In the genomic region with DNA sequence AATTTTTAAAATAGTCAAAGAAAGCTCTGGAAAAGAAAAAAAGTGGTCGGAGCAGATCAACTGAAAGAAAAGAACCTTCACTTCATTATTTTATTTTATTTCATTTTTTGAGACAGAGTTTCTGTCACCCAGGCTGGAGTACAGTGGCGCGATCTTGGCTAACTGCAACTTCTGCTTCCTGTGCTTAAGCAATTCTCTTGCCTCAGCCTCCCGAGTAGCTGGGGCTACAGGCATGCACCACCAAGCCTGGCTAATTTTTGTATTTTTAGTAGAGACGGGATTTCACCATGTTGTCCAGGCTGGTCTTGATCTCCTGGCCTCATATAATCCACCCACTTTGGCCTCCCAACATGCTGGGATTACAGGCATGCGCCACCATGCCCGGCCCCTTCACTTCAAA, we compare ENCODE assay signal across 7 cellular contexts.
DNase-seq lines count a peak whose midpoint lies in the region; ATAC-seq and TF ChIP-seq lines count a peak whose summit lies in the region.
"Not testable (repeated sequence)": the region's sequence is repeated elsewhere in the genome, so short reads cannot be mapped to it uniquely, and the experiment has no call there.

No MANE protein-coding gene starts in this region.

- TF ChIP-seq CTCF in CD14-positive monocyte (IDR thresholded peaks at IDR 0.05); NB4 (IDR thresholded peaks at IDR 0.05; ENCODE audit: low read depth, low read length); WTC11 (IDR thresholded peaks at IDR 0.05); lower lobe of right lung (IDR thresholded peaks at IDR 0.05); spleen (IDR thresholded peaks at IDR 0.05 in 8 of 11, conservative IDR thresholded peaks at IDR 0.05 in 3 of 11): not testable (repeated sequence)

- H3K36me3 Mint-ChIP-seq in CD14-positive monocyte, result peaks cover 6 to 13% of the 10 kb centered on the region in 2 donors
- H3K36me3 Mint-ChIP-seq in WTC11, result not testable (repeated sequence)

- not testable (repeated sequence) for H3K36me3 ChIP-seq in SK-N-MC (ENCODE audit: insufficient read depth, low read length); lower lobe of right lung
- H3K36me3 ChIP-seq in spleen, result peaks cover 0 to 15% (median 0%) of the 10 kb centered on the region in 6 donors

- not testable (repeated sequence) for TF ChIP-seq POLR2A in NB4 (IDR thresholded peaks at IDR 0.05; ENCODE audit: extremely low read depth, insufficient read length); spleen (IDR thresholded peaks at IDR 0.05)

- ATAC-seq in WTC11, lower lobe of right lung: not testable (repeated sequence)

- intact Hi-C loops in CD14-positive monocyte (cut with micrococcal nuclease); lower lobe of right lung (cut with DNase I); spleen (cut with DNase I; ENCODE audit: low total_unique reads): not testable (repeated sequence)

- not testable (repeated sequence) for H3K9ac ChIP-seq in SK-N-MC (ENCODE audit: insufficient read length)

- peak overlapping the region; percentile 16 for H3K4me3 ChIP-seq in NB4 (ENCODE audit: low read depth, low read length)
- not testable (repeated sequence) for H3K4me3 ChIP-seq in SK-N-MC, lower lobe of right lung, spleen

- H3K4me1 ChIP-seq in lower lobe of right lung, result not testable (repeated sequence)
- peaks cover 0 to 62% (median 34%) of the 10 kb centered on the region in 6 donors for H3K4me1 ChIP-seq in spleen

- H3K27me3 Mint-ChIP-seq in CD14-positive monocyte (ENCODE audit: low read depth in 3 of 3); WTC11 (ENCODE audit: low read depth): not testable (repeated sequence)

- POLR2A ChIA-PET in WTC11 (lab: Charles Lee), result interaction anchor here (0.6 to 0.7 kb wide), 2 partner anchors 29 to 276 kb away, joined by 3 to 4 read pairs; no protein-coding TSS in a partner anchor

- CTCF ChIA-PET in WTC11 (lab: Charles Lee), result interaction anchor here (0.8 to 6.6 kb wide), 7 partner anchors 11 to 128 kb away, joined by 3 to 57 read pairs (median 5); a partner anchor contains a TSS

- H3K27me3 ChIP-seq in lower lobe of right lung (ENCODE audit: low read depth); spleen (replicated peaks in 1 of 7): not testable (repeated sequence)

- H3K9me3 Mint-ChIP-seq in CD14-positive monocyte, WTC11: not testable (repeated sequence)

- peak overlapping the region; percentile 27; the same call in 1 of the 2 replicates for H3K27ac ChIP-seq in SK-N-MC
- not testable (repeated sequence) for H3K27ac ChIP-seq in lower lobe of right lung
- peak overlapping the region in 6 of 8 donors; percentile 11 to 49 (median 22) for H3K27ac ChIP-seq in spleen

- H3K4me3 Mint-ChIP-seq in CD14-positive monocyte, result peak overlapping the region in 1 of 2 donors; percentile 67
- H3K4me3 Mint-ChIP-seq in WTC11, result not testable (repeated sequence)

- H3K27ac Mint-ChIP-seq in CD14-positive monocyte (peak overlapping the region; percentile 3 to 80 (median 33)), WTC11 (0 out of 2 replicates have a peak overlapping the region, but pooled peaks have one; percentile 17)

- 61 to 86% (median 75%) methylated on average over 7 of the region's 7 CpGs for WGBS in spleen, 5 donors

- H3K4me1 Mint-ChIP-seq in CD14-positive monocyte (peaks cover 36% of the 10 kb centered on the region), WTC11 (peaks cover 40% of the 10 kb centered on the region)

- not testable (repeated sequence) for H3K9me3 ChIP-seq in SK-N-MC (ENCODE audit: low read depth, low read length); lower lobe of right lung; spleen

- not testable (repeated sequence) for DNase-seq in CD14-positive monocyte (ENCODE audit: low spot score); SK-N-MC (ENCODE audit: low read depth, low spot score); WTC11 (ENCODE audit: low spot score); spleen
- DNase-seq in KG1 (lab: John Stamatoyannopoulos, UW), result peak; percentile 17
- DNase-seq in NB4 (ENCODE audit: low read depth), result peak; percentile 72
- DNase-seq in lower lobe of right lung, result peak; percentile 58
